7 cellular contexts compared by ENCODE assay signal in genomic region chr1:203172184-203173115, GRCh38. TPM values are rescaled to one million over a fixed set of nuclear protein-coding genes. Genes with fewer than 3 reads are reported as not detected.
A peak's percentile ranks its signal among the peaks of the same experiment; 100 is the strongest.
DNase-seq lines count a peak whose midpoint lies in the region; ATAC-seq lines count a peak whose summit lies in the region.

No MANE protein-coding gene starts in this region.

- peak overlapping the region; percentile 58 for H3K4me3 ChIP-seq in Karpas-422 (ENCODE audit: low read length)

- H3K4me1 ChIP-seq in Karpas-422 (ENCODE audit: low read length), result peaks cover 100% of the 10 kb centered on the region

- no peak overlapping the region for H2AFZ ChIP-seq in Karpas-422 (ENCODE audit: low read length)

- H3K9me2 ChIP-seq in Karpas-422 (replicated peaks; ENCODE audit: insufficient read depth, low read length), result no peaks in the 10 kb centered on the region

- no peaks in the 10 kb centered on the region for H3K9me3 ChIP-seq in Karpas-422 (ENCODE audit: low read length)

- peaks cover 44% of the 10 kb centered on the region for H3K36me3 ChIP-seq in Karpas-422 (ENCODE audit: insufficient read depth, low read length)

- peak overlapping the region; percentile 89 for H3K4me2 ChIP-seq in Karpas-422 (ENCODE audit: low read depth, low read length, poor library complexity, severe bottlenecking)

- H3K27ac ChIP-seq in Karpas-422 (ENCODE audit: low read length), result peak overlapping the region; percentile 99

- H4K20me1 ChIP-seq in Karpas-422 (ENCODE audit: insufficient read depth, low read depth, low read length), result peaks cover 10% of the 10 kb centered on the region; the same call in 1 of the 2 replicates

- no peaks in the 10 kb centered on the region for H3K27me3 ChIP-seq in Karpas-422 (ENCODE audit: low read length)

- ATAC-seq in HG03457 (IDR thresholded peaks at IDR 0.05; ENCODE audit: unreplicated experiment), result no peak

- DNase-seq in ELF-1 (ENCODE audit: low read depth, low spot score) (peak; percentile 83), Karpas-422 (peak; percentile 81), SW480 (ENCODE audit: low spot score) (peak; percentile 51), T47D (ENCODE audit: low read depth in 1 of 2, low spot score in 1 of 2) (peak; percentile 84 to 93), inferior parietal cortex (ENCODE audit: extremely low spot score) (peak; percentile 70)
- DNase-seq in stimulated activated CD4-positive, alpha-beta T cell treated with anti-CD3 and anti-CD28 coated beads, Interleukin-4, amount 100 ng/mL, for 24 hours, result peak; percentile 52

- H3K9ac ChIP-seq in Karpas-422 (ENCODE audit: low read length), result peak overlapping the region; percentile 74

- in situ Hi-C loops in T47D (cut with HindIII; ENCODE audit: low pct_unique_long_range_greater_than_20kb, low sequenced_read_pairs), result no loop called here

- H3K79me2 ChIP-seq in Karpas-422 (ENCODE audit: low read length), result no peaks in the 10 kb centered on the region

RNA-seq across cellular contexts. Expression of gene MYBPH, which starts 3.2 kb away (rescaled TPM):
- total RNA-seq in Karpas-422 (2014; rRNA removed; shearing (Covaris generic); ENCODE audit: low replicate concordance), result 52.4 and 62.2 TPM in 2 replicates

RNA-seq across cellular contexts. Expression of gene CHI3L1, which starts 14.1 kb away (rescaled TPM):
- 5.4 and 10.1 TPM in 2 replicates for total RNA-seq in Karpas-422 (2014; rRNA removed; shearing (Covaris generic); ENCODE audit: low replicate concordance)

RNA-seq across cellular contexts. Expression of gene ADORA1, which starts 44.9 kb away (rescaled TPM):
- total RNA-seq in Karpas-422 (2014; rRNA removed; shearing (Covaris generic); ENCODE audit: low replicate concordance), result not detected in 2 replicates

RNA-seq across cellular contexts. Expression of gene CHIT1, which starts 57.0 kb away (rescaled TPM):
- total RNA-seq in Karpas-422 (2014; rRNA removed; shearing (Covaris generic); ENCODE audit: low replicate concordance), result 0.89 and 15.2 TPM in 2 replicates
